ENCODE assay signal across 16 cellular contexts in genomic region chr11:17378655-17379054, GRCh38. TPM values are rescaled to one million over a fixed set of nuclear protein-coding genes. Genes with fewer than 3 reads are reported as not detected.
DNase-seq lines count a peak whose midpoint lies in the region; ATAC-seq, FAIRE-seq and TF ChIP-seq lines count a peak whose summit lies in the region.
"Had no signal": no experiment of that assay in that cellular context is flagged by ENCODE, and none has a peak within 500 bp of the region (broad histone marks: within the 10 kb centered on the region; RNA-seq: fewer than 3 reads in every experiment).

No MANE protein-coding gene starts in this region.

- H3K9me3 Mint-ChIP-seq in stimulated activated effector memory CD8-positive, alpha-beta T cell treated with anti-CD3 and anti-CD28 coated beads, Interleukin-12 subunit alpha, Interleukin-12 subunit beta, amount 100 ng/mL, for 72 hours = no peaks in the 10 kb centered on the region
- H3K9me3 Mint-ChIP-seq in T-helper 2 cell treated with Interferon-gamma antibody and Interleukin-4, amounts not matched to agents 5 μg/mL and 100 μg/mL, for 36 hours = peaks cover under 1% of the 10 kb centered on the region
- H3K9me3 Mint-ChIP-seq: CD4-positive, alpha-beta T cell had no signal

- no peak for TF ChIP-seq CTCF in K562 (IDR thresholded peaks at IDR 0.05 in 2 of 3, conservative IDR thresholded peaks at IDR 0.05 in 1 of 3; ENCODE audit: insufficient read depth in 2 of 3, low read depth in 1 of 3, low read length in 3 of 3)

- H3K9me1 ChIP-seq in K562 (ENCODE audit: control insufficient read depth, insufficient read depth, low read length) = no peaks in the 10 kb centered on the region

- no peak overlapping the region for H3K27ac ChIP-seq in K562 (ENCODE audit: extremely low read depth, low read depth, low read length)
- H3K27ac ChIP-seq in esophagus (ENCODE audit: low read depth in 2 of 2, low read length in 1 of 2) = peak overlapping the region; percentile 46 to 72

- peaks cover 8% of the 10 kb centered on the region for H3K36me3 Mint-ChIP-seq in stimulated activated effector memory CD8-positive, alpha-beta T cell treated with anti-CD3 and anti-CD28 coated beads, Interleukin-12 subunit alpha, Interleukin-12 subunit beta, amount 100 ng/mL, for 72 hours
- H3K36me3 Mint-ChIP-seq in T-helper 2 cell treated with Interferon-gamma antibody and Interleukin-4, amounts not matched to agents 5 μg/mL and 100 μg/mL, for 36 hours (ENCODE audit: low read depth) = no peaks in the 10 kb centered on the region

- H3K27me3 ChIP-seq in K562 (ENCODE audit: control insufficient read depth in 2 of 2, insufficient read depth in 2 of 2, low read length in 2 of 2) (no peaks in the 10 kb centered on the region), esophagus (ENCODE audit: control insufficient read depth in 1 of 2, insufficient read depth in 2 of 2, low read length in 2 of 2) (no peaks in the 10 kb centered on the region)

- H3K4me1 ChIP-seq in K562 (replicated peaks in 1 of 2; ENCODE audit: control insufficient read depth in 2 of 2, insufficient read depth in 2 of 2, low read length in 2 of 2) (no peaks in the 10 kb centered on the region), esophagus (ENCODE audit: control insufficient read depth in 2 of 2, insufficient read depth in 2 of 2, low read length in 1 of 2) (peaks cover 0 to 2% of the 10 kb centered on the region in 2 donors)

- intact Hi-C loops in K562 (cut with micrococcal nuclease) = no loop called here

- TF ChIP-seq EP300 in K562 (IDR thresholded peaks at IDR 0.05; ENCODE audit: low read length) = no peak

- H3K9me3 ChIP-seq in K562 (replicated peaks; ENCODE audit: control insufficient read depth, insufficient read depth, low read depth, low read length) (no peaks in the 10 kb centered on the region), esophagus (ENCODE audit: control insufficient read depth in 2 of 2, insufficient read depth in 1 of 2, low read depth in 1 of 2, low read length in 1 of 2) (peaks cover 0 to 3% of the 10 kb centered on the region in 2 donors)

- in situ Hi-C loops in KBM-7 (cut with MboI; ENCODE audit: low pct_unique_long_range_greater_than_20kb, low sequenced_read_pairs) (no loop called here), K562 (cut with MboI) (no loop called here)

- CTCF ChIA-PET in K562 (lab: Yijun Ruan, JAX; ENCODE audit: low intra/inter-chr PET ratio) = no interaction called here

- 58% methylated on average over 2 of the region's 2 CpGs for WGBS in K562 (ENCODE audit: insufficient coverage, low coverage, missing lambda C conversion rate)
- 49 to 57% methylated on average over 2 of the region's 2 CpGs for WGBS in esophagus, 2 donors

- BruUV-seq in K562 (replicated peaks; lab: Mats Ljungman, UMichigan) = TSS peak; percentile 4

- H3K36me3 ChIP-seq in K562 (ENCODE audit: control insufficient read depth, insufficient read depth, low read length) (peaks cover 70% of the 10 kb centered on the region; the same call in 2 of the 3 replicates), esophagus (ENCODE audit: control insufficient read depth in 2 of 2, insufficient read depth in 2 of 2, low read length in 1 of 2) (no peaks in the 10 kb centered on the region)

- TF ChIP-seq POLR2A in K562 (conservative IDR thresholded peaks at IDR 0.05) = no peak

- no peak overlapping the region for H2AFZ ChIP-seq in K562 (ENCODE audit: low read depth, low read length)

- no peak overlapping the region for H3K4me2 ChIP-seq in K562 (ENCODE audit: insufficient read depth, low read length)

- H3K9ac ChIP-seq in K562 (ENCODE audit: insufficient read depth in 1 of 2, low read depth in 2 of 2, low read length in 2 of 2) = no peak overlapping the region

- H3K4me1 Mint-ChIP-seq in stimulated activated effector memory CD8-positive, alpha-beta T cell treated with anti-CD3 and anti-CD28 coated beads, Interleukin-12 subunit alpha, Interleukin-12 subunit beta, amount 100 ng/mL, for 72 hours = no peaks in the 10 kb centered on the region
- H3K4me1 Mint-ChIP-seq in T-helper 2 cell treated with Interferon-gamma antibody and Interleukin-4, amounts not matched to agents 5 μg/mL and 100 μg/mL, for 36 hours (ENCODE audit: low read depth) = no peaks in the 10 kb centered on the region
- H3K4me1 Mint-ChIP-seq: B cell had no signal

- H4K20me1 ChIP-seq in K562 (replicated peaks; ENCODE audit: control insufficient read depth, insufficient read depth, low read length) = no peaks in the 10 kb centered on the region

- H3K4me3 ChIP-seq in K562 = no peak overlapping the region
- H3K4me3 ChIP-seq in esophagus (ENCODE audit: low read depth in 1 of 2, low read length in 2 of 2) = no peak overlapping the region
- H3K4me3 ChIP-seq: GM12878 had no signal

- no peaks in the 10 kb centered on the region for H3K27me3 Mint-ChIP-seq in T-helper 2 cell treated with Interferon-gamma antibody and Interleukin-4, amounts not matched to agents 5 μg/mL and 100 μg/mL, for 36 hours (ENCODE audit: low read depth)
- H3K27me3 Mint-ChIP-seq: B cell; CD4-positive, alpha-beta T cell had no signal

- no peak overlapping the region for H3K4me3 Mint-ChIP-seq in stimulated activated effector memory CD8-positive, alpha-beta T cell treated with anti-CD3 and anti-CD28 coated beads, Interleukin-12 subunit alpha, Interleukin-12 subunit beta, amount 100 ng/mL, for 72 hours
- H3K4me3 Mint-ChIP-seq in T-helper 2 cell treated with Interferon-gamma antibody and Interleukin-4, amounts not matched to agents 5 μg/mL and 100 μg/mL, for 36 hours = no peak overlapping the region
- H3K4me3 Mint-ChIP-seq: B cell; CD4-positive, alpha-beta T cell had no signal

- DNase-seq in KBM-7 = peak; percentile 19
- DNase-seq in K562 (ENCODE audit: extremely low read depth in 1 of 4, low spot score in 3 of 4) = no peak
- DNase-seq in stimulated activated effector memory CD8-positive, alpha-beta T cell treated with anti-CD3 and anti-CD28 coated beads, Interleukin-12 subunit alpha, Interleukin-12 subunit beta, amount 100 ng/mL, for 72 hours (ENCODE audit: low spot score in 2 of 2) = no peak
- DNase-seq in stimulated activated naive CD8-positive, alpha-beta T cell treated with anti-CD3 and anti-CD28 coated beads, Interleukin-15, Interleukin-2, amounts not matched to agents 100 U/mL and 50 U/mL, for 24 hours = no peak
- no peak for DNase-seq in T-helper 2 cell treated with Interferon-gamma antibody and Interleukin-4, amounts not matched to agents 5 μg/mL and 100 μg/mL, for 36 hours (ENCODE audit: low spot score)
- DNase-seq in NCI-H2107 treated with DMSO at 0.1 percent for 48 hours (lab: John Stamatoyannopoulos, UW; ENCODE audit: unreplicated experiment) = no peak
- DNase-seq: C1 segment of cervical spinal cord; Calu3; CD4-positive, alpha-beta T cell; DMS79 had no signal

- ATAC-seq in K562 = no peak
- no peak for ATAC-seq in stimulated activated effector memory CD8-positive, alpha-beta T cell treated with anti-CD3 and anti-CD28 coated beads, Interleukin-12 subunit alpha, Interleukin-12 subunit beta, amount 100 ng/mL, for 72 hours
- no peak for ATAC-seq in stimulated activated naive CD8-positive, alpha-beta T cell treated with anti-CD3 and anti-CD28 coated beads, Interleukin-15, Interleukin-2, amounts not matched to agents 100 U/mL and 50 U/mL, for 24 hours
- ATAC-seq: GM12878, HCT116 had no signal

- POLR2A ChIA-PET in K562 (lab: Yijun Ruan, JAX) = interaction anchor here (1.0 kb wide), 1 partner anchor 18 kb away, joined by 6 read pairs; no protein-coding TSS in a partner anchor

- TF ChIP-seq RAD21 in K562 (CRISPR knock-in tag; conservative IDR thresholded peaks at IDR 0.05 in 1 of 2, IDR thresholded peaks at IDR 0.05 in 1 of 2) = no peak

- no peaks in the 10 kb centered on the region for H3K79me2 ChIP-seq in K562 (ENCODE audit: control insufficient read depth, insufficient read depth, low read length)

- peak overlapping the region; percentile 29 for H3K27ac Mint-ChIP-seq in stimulated activated effector memory CD8-positive, alpha-beta T cell treated with anti-CD3 and anti-CD28 coated beads, Interleukin-12 subunit alpha, Interleukin-12 subunit beta, amount 100 ng/mL, for 72 hours
- H3K27ac Mint-ChIP-seq in T-helper 2 cell treated with Interferon-gamma antibody and Interleukin-4, amounts not matched to agents 5 μg/mL and 100 μg/mL, for 36 hours = no peak overlapping the region
- H3K27ac Mint-ChIP-seq: B cell; CD4-positive, alpha-beta T cell had no signal

- FAIRE-seq in K562 (lab: Jason Lieb, UNC) = no peak
- FAIRE-seq: A204.1, GM12878, GM18507 had no signal

RNA-seq across cellular contexts. Expression of gene KCNJ11, which starts 9.8 kb away (rescaled TPM):
- total RNA-seq in K562 (2011; cell fraction: chromatin; rRNA removed; ENCODE audit: low replicate concordance) = 2.1 and 9.1 TPM in 2 replicates
- 11.7 and 13.2 TPM in 2 replicates for total RNA-seq in K562 (2011; cell fraction: nucleolus; rRNA removed)
- total RNA-seq in K562 (2011; cell fraction: nucleoplasm; rRNA removed) = 5.3 and 6.8 TPM in 2 replicates
- 1.6 and 2.7 TPM in 2 replicates for total RNA-seq in K562 (2014; rRNA removed)
- total RNA-seq in K562 (2014; rRNA removed; fragmentation: Illumina TruSeq; extraction: Trizol) = 0.41 and 0.62 TPM in 2 replicates
- total RNA-seq in K562 (2015; rRNA removed; fragmentation: Illumina TruSeq; extraction: Trizol) = 0.54 and 0.60 TPM in 2 replicates
- 3.3 and 3.7 TPM in 2 replicates for total RNA-seq in K562 (2021)
- 0.85 and 1.8 TPM in 2 replicates for polyA plus RNA-seq in K562 (2011; rRNA removed)
- 1.7 and 2.6 TPM in 2 replicates for polyA plus RNA-seq in K562 (2011; cell fraction: cytosol; rRNA removed)
- polyA plus RNA-seq in K562 (2011; cell fraction: nucleus; rRNA removed) = 2.1 and 2.6 TPM in 2 replicates
- 1.5 and 4.7 TPM in 2 replicates for polyA plus RNA-seq in K562 (2012)
- polyA plus RNA-seq in K562 (2014; fragmentation: Illumina TruSeq; extraction: Trizol) = 1.4 and 3.1 TPM in 2 replicates
- polyA plus RNA-seq in K562 (2014; fragmentation: Nextera tagmentation; extraction: Ambion mirVana) = not detected
- 0.86 and 2.7 TPM in 2 replicates for polyA plus RNA-seq in K562 (2014; rRNA removed)
- 1.2 and 2.7 TPM in 2 replicates for polyA minus RNA-seq in K562 (2011; rRNA and poly(A)+ RNA removed)
- 5.3 and 5.6 TPM in 2 replicates for polyA minus RNA-seq in K562 (2011; cell fraction: cytosol; rRNA and poly(A)+ RNA removed)
- polyA minus RNA-seq in K562 (2011; cell fraction: nucleus; rRNA and poly(A)+ RNA removed) = 2.1 and 3.0 TPM in 2 replicates
- polyA plus RNA-seq in esophagus = under 1 TPM; 0.67 to 0.71 TPM

RNA-seq across cellular contexts. Expression of gene NCR3LG1, which starts 27.1 kb away (rescaled TPM):
- 39.2 and 56.4 TPM in 2 replicates for total RNA-seq in K562 (2011; cell fraction: chromatin; rRNA removed; ENCODE audit: low replicate concordance)
- 30.5 and 32.8 TPM in 2 replicates for total RNA-seq in K562 (2011; cell fraction: nucleolus; rRNA removed)
- 52.4 and 80.8 TPM in 2 replicates for total RNA-seq in K562 (2011; cell fraction: nucleoplasm; rRNA removed)
- total RNA-seq in K562 (2014; rRNA removed) = 23.7 and 28.4 TPM in 2 replicates
- 39.8 and 45.1 TPM in 2 replicates for total RNA-seq in K562 (2014; rRNA removed; fragmentation: Illumina TruSeq; extraction: Trizol)
- total RNA-seq in K562 (2015; rRNA removed; fragmentation: Illumina TruSeq; extraction: Trizol) = 36.2 and 38.1 TPM in 2 replicates
- total RNA-seq in K562 (2021) = 31.5 and 32.4 TPM in 2 replicates
- polyA plus RNA-seq in K562 (2011; rRNA removed) = 21.5 and 25.1 TPM in 2 replicates
- polyA plus RNA-seq in K562 (2011; cell fraction: cytosol; rRNA removed) = 10.8 and 15.1 TPM in 2 replicates
- polyA plus RNA-seq in K562 (2011; cell fraction: nucleus; rRNA removed) = 19.9 and 26.2 TPM in 2 replicates
- polyA plus RNA-seq in K562 (2012) = 8.6 and 13.8 TPM in 2 replicates
- 30.8 and 33.8 TPM in 2 replicates for polyA plus RNA-seq in K562 (2014; fragmentation: Illumina TruSeq; extraction: Trizol)
- polyA plus RNA-seq in K562 (2014; fragmentation: Nextera tagmentation; extraction: Ambion mirVana) = 1 to 10 TPM; 4.1 to 6.6 TPM
- 13.8 and 17.3 TPM in 2 replicates for polyA plus RNA-seq in K562 (2014; rRNA removed)
- polyA minus RNA-seq in K562 (2011; rRNA and poly(A)+ RNA removed) = 59.3 and 62.8 TPM in 2 replicates
- polyA minus RNA-seq in K562 (2011; cell fraction: cytosol; rRNA and poly(A)+ RNA removed) = 33.5 and 36.6 TPM in 2 replicates
- polyA minus RNA-seq in K562 (2011; cell fraction: nucleus; rRNA and poly(A)+ RNA removed) = 14.7 and 24.0 TPM in 2 replicates
- under 1 TPM; 0.71 TPM for polyA plus RNA-seq in esophagus
